In genomic region chr1:63506782-63507181, GRCh38 we compare ENCODE assay signal across 27 cellular contexts.
"Had no signal": no experiment of that assay in that cellular context is flagged by ENCODE, and none has a peak within 500 bp of the region (broad histone marks: within the 10 kb centered on the region; RNA-seq: fewer than 3 reads in every experiment).

No MANE protein-coding gene starts in this region.

- FAIRE-seq: colon, endometrium, endothelial cell of umbilical vein, frontal cortex had no signal

- ATAC-seq: effector memory CD8-positive, alpha-beta T cell; esophagus mucosa; foreskin keratinocyte; gastrocnemius medialis; gastroesophageal sphincter; heart left ventricle had no signal

- H3K9me3 ChIP-seq: colonic mucosa, esophagus muscularis mucosa, esophagus squamous epithelium, gastrocnemius medialis, gastroesophageal sphincter, heart left ventricle had no signal

- H3K27me3 ChIP-seq: colonic mucosa, dorsolateral prefrontal cortex, esophagus muscularis mucosa, esophagus squamous epithelium, foreskin keratinocyte, gastrocnemius medialis, gastroesophageal sphincter, heart left ventricle had no signal

- H3K4me3 ChIP-seq: colonic mucosa, coronary artery, dorsolateral prefrontal cortex, esophagus muscularis mucosa, esophagus squamous epithelium, gastrocnemius medialis, gastroesophageal sphincter, heart left ventricle had no signal

- H3K36me3 ChIP-seq: colonic mucosa had no signal

- H3K27ac ChIP-seq: colonic mucosa, coronary artery, dorsolateral prefrontal cortex, epithelial cell of prostate, esophagus muscularis mucosa, esophagus squamous epithelium, foreskin keratinocyte, gastrocnemius medialis, gastroesophageal sphincter, heart left ventricle had no signal

- DNase-seq: colonic mucosa; cortex of kidney; dermis blood vessel endothelial cell; dorsolateral prefrontal cortex; effector CD4-positive, alpha-beta T cell; effector CD8-positive, alpha-beta T cell; effector memory CD4-positive, alpha-beta T cell; effector memory CD8-positive, alpha-beta T cell; endodermal cell; erythroblast; esophagus squamous epithelium; foreskin fibroblast; foreskin keratinocyte; foreskin melanocyte; gastrocnemius medialis; glutamatergic neuron; head of caudate nucleus; heart left ventricle had no signal

- H3K4me1 ChIP-seq: colonic mucosa, esophagus squamous epithelium had no signal
